Comparison of ENCODE assay signal across 9 cellular contexts in the genomic region with DNA sequence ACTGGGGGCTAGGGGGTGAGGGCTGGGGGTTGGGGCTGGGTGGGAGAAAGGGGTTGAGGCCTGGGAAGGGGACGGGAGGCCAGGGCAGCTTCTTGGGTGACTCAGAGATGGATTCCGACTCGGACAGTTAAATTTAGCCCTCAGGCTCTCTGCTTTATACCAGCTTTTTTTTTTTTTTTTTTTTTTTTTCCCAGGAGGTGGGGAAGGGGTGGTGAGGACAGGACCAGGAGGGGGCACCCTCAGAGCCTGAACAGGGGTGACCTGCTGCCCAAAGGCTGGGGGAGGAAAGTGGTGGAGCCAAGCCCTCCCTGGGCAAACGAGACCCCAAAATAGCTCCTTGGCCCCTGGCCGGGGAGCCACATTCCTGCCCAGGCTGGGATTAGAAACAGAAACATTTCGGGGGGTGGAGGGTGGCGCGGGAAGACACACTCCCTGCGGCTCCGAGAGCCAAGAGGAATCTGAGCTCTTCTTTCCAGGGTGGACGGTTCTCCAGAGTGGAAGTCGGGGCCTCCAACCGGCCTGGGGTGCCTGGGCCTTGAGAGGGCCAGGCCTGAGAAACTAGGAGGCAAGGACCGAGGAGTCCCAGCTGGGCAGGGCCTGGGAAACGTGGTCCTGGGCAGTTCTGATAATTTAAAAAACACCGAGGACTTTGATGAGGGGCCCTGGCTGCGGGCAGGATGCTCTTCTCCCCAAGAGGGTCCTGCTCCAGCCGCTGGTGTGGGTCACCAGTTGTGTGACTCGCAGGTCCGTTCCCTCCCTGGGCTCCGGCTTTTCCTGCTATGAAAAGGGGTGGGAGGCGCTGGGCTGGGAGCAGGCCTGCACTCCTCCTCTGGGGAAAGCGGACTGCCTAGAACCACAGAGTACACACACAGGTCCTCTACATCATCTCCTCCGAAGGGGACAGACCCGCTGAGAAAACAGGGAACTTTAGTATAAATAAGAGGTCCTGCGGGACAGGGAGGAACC. TPM values are rescaled to one million over a fixed set of nuclear protein-coding genes. Genes with fewer than 3 reads are reported as not detected.
DNase-seq lines count a peak whose midpoint lies in the region; ATAC-seq and TF ChIP-seq lines count a peak whose summit lies in the region.
"Had no signal": no experiment of that assay in that cellular context is flagged by ENCODE, and none has a peak within 500 bp of the region (broad histone marks: within the 10 kb centered on the region; RNA-seq: fewer than 3 reads in every experiment).

No MANE protein-coding gene starts in this region.

- peaks cover 29% of the 10 kb centered on the region for H3K36me3 Mint-ChIP-seq in HFFc6 (ENCODE audit: low read depth)

- peaks cover 29% of the 10 kb centered on the region for H3K4me1 ChIP-seq in testis

- no peaks in the 10 kb centered on the region for H3K9me3 Mint-ChIP-seq in HFFc6

- H3K36me3 ChIP-seq in kidney epithelial cell (ENCODE audit: control insufficient read depth, insufficient read depth, low read length): no peaks in the 10 kb centered on the region
- no peaks in the 10 kb centered on the region for H3K36me3 ChIP-seq in testis (ENCODE audit: low read depth, missing control alignments)

- intact Hi-C loops in testis (cut with DNase I; ENCODE audit: low total_unique reads): no loop called here

- TF ChIP-seq CTCF in HFFc6 (IDR thresholded peaks at IDR 0.05) (peak; percentile 50), cardiac fibroblast (IDR thresholded peaks at IDR 0.05; ENCODE audit: low read depth, low read length) (no peak), kidney epithelial cell (IDR thresholded peaks at IDR 0.05; ENCODE audit: insufficient read depth, low read length, poor library complexity, severe bottlenecking) (peak; percentile 4), testis (IDR thresholded peaks at IDR 0.05) (no peak)

- TF ChIP-seq POLR2A in testis (IDR thresholded peaks at IDR 0.05): no peak

- peaks cover 35% of the 10 kb centered on the region for H3K4me1 Mint-ChIP-seq in HFFc6 (ENCODE audit: low read depth)

- peak; percentile 82 for DNase-seq in HFFc6
- peak; percentile 70 to 73 for DNase-seq in cardiac fibroblast (ENCODE audit: low read depth in 2 of 2)
- no peak for DNase-seq in kidney epithelial cell (ENCODE audit: low read depth)
- DNase-seq in testis: peak; percentile 48
- no peak for DNase-seq in NCI-H524 treated with DMSO at 0.1 percent for 48 hours (lab: John Stamatoyannopoulos, UW)
- no peak for DNase-seq in HuH-7 (ENCODE audit: low spot score)

- H3K4me3 ChIP-seq in cardiac fibroblast (replicated peaks in 1 of 2; ENCODE audit: low read depth in 2 of 2, low read length in 2 of 2) (peak overlapping the region in 1 of 2 donors; percentile 7), kidney epithelial cell (ENCODE audit: low read depth, low read length) (no peak overlapping the region), testis (peak overlapping the region; percentile 50 to 60)

- H3K27me3 Mint-ChIP-seq in HFFc6 (ENCODE audit: insufficient read depth): peaks cover 4% of the 10 kb centered on the region; the same call in 1 of the 2 replicates

- H3K4me3 Mint-ChIP-seq in HFFc6: peak overlapping the region; percentile 83

- H3K27ac Mint-ChIP-seq in HFFc6: peak overlapping the region; percentile 99

- ATAC-seq in HG02885 (IDR thresholded peaks at IDR 0.05; ENCODE audit: poor library complexity, unreplicated experiment) (no peak), HG03139 (IDR thresholded peaks at IDR 0.05; ENCODE audit: unreplicated experiment) (no peak)

- WGBS in testis, 2 donors: 42 to 64% methylated on average over 19 to 26 of the region's 26 CpGs

- H3K27me3 ChIP-seq in kidney epithelial cell (ENCODE audit: control insufficient read depth, insufficient read depth, low read length) (no peaks in the 10 kb centered on the region), testis (no peaks in the 10 kb centered on the region)

- no peaks in the 10 kb centered on the region for H3K9me3 ChIP-seq in testis

- peak overlapping the region; percentile 79 to 89 for H3K27ac ChIP-seq in testis

RNA-seq across cellular contexts. Expression of a gene that starts 0.8 kb away (rescaled TPM):
- 100 to 1,000 TPM in 4 of 6 experiments, 10 to 100 TPM in 2; 85.5 to 144 (median 102) TPM for total RNA-seq in HFFc6 (2021; fragmentation: NEBNext Ultra II Directional; extraction: Animal tissue kit (Norgen Biotek cat#: 25700))
- total RNA-seq in kidney epithelial cell (17.7 and 17.8 TPM in 2 replicates), testis (10 to 100 TPM; 66.2 to 68.8 TPM)
- polyA plus RNA-seq in testis (ENCODE audit: insufficient read depth, low read depth, low replicate concordance): 42.6 TPM

RNA-seq across cellular contexts. Expression of a gene that starts 9.5 kb away (rescaled TPM):
- 10 to 100 TPM; 53.4 to 63.2 (median 55.3) TPM for total RNA-seq in HFFc6 (2021; fragmentation: NEBNext Ultra II Directional; extraction: Animal tissue kit (Norgen Biotek cat#: 25700))
- total RNA-seq in kidney epithelial cell: 29.9 and 35.8 TPM in 2 replicates
- 100 to 1,000 TPM; 111 to 124 TPM for total RNA-seq in testis
- 59.0 TPM for polyA plus RNA-seq in testis (ENCODE audit: insufficient read depth, low read depth, low replicate concordance)

RNA-seq across cellular contexts. Expression of a gene that starts 14.1 kb away (rescaled TPM):
- total RNA-seq in HFFc6 (2021; fragmentation: NEBNext Ultra II Directional; extraction: Animal tissue kit (Norgen Biotek cat#: 25700)): 10 to 100 TPM; 14.0 to 15.1 (median 14.4) TPM
- total RNA-seq in kidney epithelial cell (11.7 and 16.9 TPM in 2 replicates), testis (10 to 100 TPM; 16.1 to 19.4 TPM)
- polyA plus RNA-seq in testis (ENCODE audit: insufficient read depth, low read depth, low replicate concordance): 12.9 TPM

RNA-seq across cellular contexts. Expression of a gene that starts 32.0 kb away (rescaled TPM):
- total RNA-seq in HFFc6 (2021; fragmentation: NEBNext Ultra II Directional; extraction: Animal tissue kit (Norgen Biotek cat#: 25700)): under 1 TPM in 1 of 6 experiments, not detected in 5; 0.07 TPM
- total RNA-seq in kidney epithelial cell (not detected in 2 replicates), testis (10 to 100 TPM; 17.0 to 20.9 TPM)
- 88.3 TPM for polyA plus RNA-seq in testis (ENCODE audit: insufficient read depth, low read depth, low replicate concordance)
- total RNA-seq: SK-MEL-5 had no signal

RNA-seq across cellular contexts. Expression of a gene that starts 49.9 kb away (rescaled TPM):
- total RNA-seq in HFFc6 (2021; fragmentation: NEBNext Ultra II Directional; extraction: Animal tissue kit (Norgen Biotek cat#: 25700)): not detected
- total RNA-seq in kidney epithelial cell (not detected in 2 replicates), testis (10 to 100 TPM in 1 of 2 donors, 1 to 10 TPM in 1; 9.2 to 13.8 TPM)
- polyA plus RNA-seq in testis (ENCODE audit: insufficient read depth, low read depth, low replicate concordance): 10.4 TPM

Comparison
In these comparisons a context has a peak if more than half of its experiments do, and no peak if none do; other contexts are left out.
1. DNase-seq: peak in HFFc6 (single experiment), cardiac fibroblast (2 of 2) and testis (single experiment); none in kidney epithelial cell (single experiment), NCI-H524 treated with DMSO at 0.1 percent for 48 hours (single experiment) and HuH-7 (single experiment).
2. CTCF ChIP-seq: peak in HFFc6 (single experiment) and kidney epithelial cell (single experiment); none in cardiac fibroblast (single experiment) and testis (0 of 3).